In the genomic region with DNA sequence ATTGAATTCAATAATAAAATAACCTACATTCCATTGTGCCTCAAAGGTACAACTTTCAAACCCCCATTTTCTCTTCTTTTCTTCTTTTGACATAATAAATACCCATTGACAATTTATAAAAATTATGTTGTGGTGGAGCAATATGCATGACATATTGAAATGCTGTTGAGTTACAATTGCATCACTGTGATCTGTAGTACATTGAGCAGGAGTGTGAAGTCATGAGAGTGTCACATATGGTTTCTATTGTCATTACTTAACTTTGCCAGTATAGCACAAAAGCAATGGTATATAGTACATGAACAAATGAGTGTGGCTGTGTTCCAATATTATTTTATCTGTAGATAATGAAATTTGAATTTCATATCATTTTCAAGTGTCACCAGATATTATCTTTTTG, we compare ENCODE assay signal across 33 cellular contexts.
"Had no signal": no experiment of that assay in that cellular context is flagged by ENCODE, and none has a peak within 500 bp of the region (broad histone marks: within the 10 kb centered on the region; RNA-seq: fewer than 3 reads in every experiment).

No MANE protein-coding gene starts in this region.

- H3K4me1 ChIP-seq: ascending aorta had no signal

- H3K4me3 ChIP-seq: ascending aorta, cardiac muscle cell had no signal

- ATAC-seq: activated CD4-positive, alpha-beta T cell treated with anti-CD3 and anti-CD28 coated beads for 36 hours; activated CD4-positive, CD25-positive, alpha-beta regulatory T cell treated with anti-CD3 and anti-CD28 coated beads, Interleukin-2, amount 50 U/mL, for 24 hours; activated CD8-positive, alpha-beta memory T cell treated with anti-CD3 and anti-CD28 coated beads, Interleukin-2, amount 10 ng/mL, durations not matched to agents 7 days and 5 days; activated CD8-positive, alpha-beta T cell treated with anti-CD3 and anti-CD28 coated beads, Interleukin-2, amount 10 ng/mL, durations not matched to agents 7 days and 5 days; activated naive CD8-positive, alpha-beta T cell treated with anti-CD3 and anti-CD28 coated beads, Interleukin-2, amount 50 U/mL, for 24 hours; WTC11 had no signal

- H3K36me3 ChIP-seq: ascending aorta, cardiac muscle cell, WERI-Rb-1 had no signal

- H3K27ac ChIP-seq: ascending aorta, cardiac muscle cell, WERI-Rb-1 had no signal

- H3K27me3 ChIP-seq: ascending aorta, cardiac muscle cell had no signal

- DNase-seq: activated CD4-positive, alpha-beta memory T cell treated with anti-CD3 and anti-CD28 coated beads, Interleukin-2, amount 10 ng/mL, durations not matched to agents 7 days and 5 days; activated CD4-positive, alpha-beta T cell treated with anti-CD3 and anti-CD28 coated beads for 1 hour; activated CD4-positive, alpha-beta T cell treated with anti-CD3 and anti-CD28 coated beads for 36 hours; activated CD4-positive, alpha-beta T cell treated with anti-CD3 and anti-CD28 coated beads for 48 hours; activated CD4-positive, alpha-beta T cell treated with anti-CD3 and anti-CD28 coated beads, Interleukin-2, amount 10 ng/mL, durations not matched to agents 7 days and 5 days; activated CD4-positive, alpha-beta T cell treated with anti-CD3 and anti-CD28 coated beads, Interleukin-2, amount 50 U/mL, for 48 hours; activated CD4-positive, CD25-positive, alpha-beta regulatory T cell; activated CD8-positive, alpha-beta memory T cell treated with anti-CD3 and anti-CD28 coated beads for 24 hours; activated CD8-positive, alpha-beta memory T cell treated with anti-CD3 and anti-CD28 coated beads, Interleukin-2, amount 10 ng/mL, durations not matched to agents 7 days and 5 days; activated CD8-positive, alpha-beta memory T cell treated with anti-CD3 and anti-CD28 coated beads, Interleukin-2, amount 50 U/mL, for 48 hours; activated CD8-positive, alpha-beta T cell treated with anti-CD3 and anti-CD28 coated beads, Interleukin-2, amount 10 ng/mL, durations not matched to agents 7 days and 5 days; activated effector memory CD4-positive, alpha-beta T cell treated with Interleukin-2 at 50 U/mL for 16 hours; activated gamma-delta T cell; activated naive CD4-positive, alpha-beta T cell treated with anti-CD3 and anti-CD28 coated beads, Interleukin-2, amount 10 ng/mL, durations not matched to agents 7 days and 5 days; activated naive CD4-positive, alpha-beta T cell treated with Interleukin-2 at 50 U/mL for 16 hours; activated naive CD8-positive, alpha-beta T cell treated with anti-CD3 and anti-CD28 coated beads, Interleukin-2, amount 10 ng/mL, durations not matched to agents 7 days and 5 days; activated naive CD8-positive, alpha-beta T cell treated with anti-CD3 and anti-CD28 coated beads, Interleukin-2, amount 50 U/mL, for 24 hours; activated T-cell treated with anti-CD3 and anti-CD28 coated beads, Interleukin-2, amount 50 U/mL, for 24 hours; activated T-cell treated with anti-CD3 and anti-CD28 coated beads, Interleukin-2, amount 50 U/mL, for 48 hours; amygdala; anterior cingulate cortex; caudate nucleus; cerebellar nuclear complex; T-helper 1 cell; T-helper 2 cell; T-helper 9 cell; WERI-Rb-1 had no signal

- FAIRE-seq: bronchial epithelial cell, TTC549 had no signal

- H3K9me3 ChIP-seq: ascending aorta had no signal
